20 cellular contexts compared by ENCODE assay signal in genomic region chr1:54955359-54955758, GRCh38. TPM values are rescaled to one million over a fixed set of nuclear protein-coding genes. Genes with fewer than 3 reads are reported as not detected.
A peak's percentile ranks its signal among the peaks of the same experiment; 100 is the strongest.
DNase-seq lines count a peak whose midpoint lies in the region; ATAC-seq and TF ChIP-seq lines count a peak whose summit lies in the region.
"Had no signal": no experiment of that assay in that cellular context is flagged by ENCODE, and none has a peak within 500 bp of the region (broad histone marks: within the 10 kb centered on the region; RNA-seq: fewer than 3 reads in every experiment).

No MANE protein-coding gene starts in this region.

- H3K4me1 Mint-ChIP-seq in activated CD8-positive, alpha-beta T cell treated with anti-CD3 and anti-CD28 coated beads for 36 hours (ENCODE audit: low read depth), result no peaks in the 10 kb centered on the region

- no peaks in the 10 kb centered on the region for H3K36me3 Mint-ChIP-seq in activated CD8-positive, alpha-beta T cell treated with anti-CD3 and anti-CD28 coated beads for 36 hours (ENCODE audit: low read depth)

- no peak overlapping the region for H3K27ac Mint-ChIP-seq in activated CD8-positive, alpha-beta T cell treated with anti-CD3 and anti-CD28 coated beads for 36 hours
- H3K27ac Mint-ChIP-seq: activated naive CD4-positive, alpha-beta T cell treated with anti-CD3 and anti-CD28 coated beads for 36 hours; GM23338; progenitor cell of endocrine pancreas had no signal

- H3K27ac ChIP-seq in mesenchymal stem cell (ENCODE audit: low read length, poor library complexity, severe bottlenecking), result peak overlapping the region; percentile 67
- H3K27ac ChIP-seq: SK-N-MC had no signal

- H3K9me3 ChIP-seq in mesenchymal stem cell (ENCODE audit: control insufficient read depth, low read length), result peaks cover 16% of the 10 kb centered on the region
- H3K9me3 ChIP-seq: BE2C had no signal

- H3K4me1 ChIP-seq in mesenchymal stem cell (ENCODE audit: control insufficient read depth, insufficient read depth, low read depth, low read length), result peaks cover 16% of the 10 kb centered on the region
- H3K4me1 ChIP-seq: BE2C had no signal

- POLR2A ChIA-PET in activated CD8-positive, alpha-beta T cell treated with anti-CD3 and anti-CD28 coated beads for 36 hours (lab: Charles Lee), result no interaction called here

- H2BK12ac ChIP-seq in mesenchymal stem cell (ENCODE audit: low read length in 2 of 2), result no peak overlapping the region

- WGBS in mesenchymal stem cell, result 0% methylated on average over 1 of the region's 1 CpG

- no peak overlapping the region for H3K9ac ChIP-seq in mesenchymal stem cell (ENCODE audit: low read length)

- peaks cover 4% of the 10 kb centered on the region for H3K9me3 Mint-ChIP-seq in activated CD8-positive, alpha-beta T cell treated with anti-CD3 and anti-CD28 coated beads for 36 hours

- H3K4me2 ChIP-seq in mesenchymal stem cell (ENCODE audit: low read length, poor library complexity, severe bottlenecking), result no peak overlapping the region
- H3K4me2 ChIP-seq: GM23338 had no signal

- H3K27me3 ChIP-seq in mesenchymal stem cell (ENCODE audit: control insufficient read depth in 1 of 2, insufficient read depth in 1 of 2, low read length in 2 of 2), result no peaks in the 10 kb centered on the region
- H3K27me3 ChIP-seq: BE2C had no signal

- peaks cover 3% of the 10 kb centered on the region for H3K27me3 Mint-ChIP-seq in activated CD8-positive, alpha-beta T cell treated with anti-CD3 and anti-CD28 coated beads for 36 hours
- H3K27me3 Mint-ChIP-seq: progenitor cell of endocrine pancreas had no signal

- ATAC-seq in activated CD8-positive, alpha-beta T cell treated with anti-CD3 and anti-CD28 coated beads for 36 hours, result no peak
- ATAC-seq in HG02798 (IDR thresholded peaks at IDR 0.05; ENCODE audit: poor library complexity, unreplicated experiment), result no peak
- no peak for ATAC-seq in GM21723 (IDR thresholded peaks at IDR 0.05; ENCODE audit: unreplicated experiment)
- ATAC-seq: GM23338 had no signal

- H4K8ac ChIP-seq in mesenchymal stem cell (ENCODE audit: low read length), result no peak overlapping the region

- H2AK5ac ChIP-seq in mesenchymal stem cell (ENCODE audit: low read length, severe bottlenecking), result no peak overlapping the region

- CTCF ChIA-PET in activated CD8-positive, alpha-beta T cell treated with anti-CD3 and anti-CD28 coated beads for 36 hours (lab: Charles Lee), result interaction anchor here (2.5 to 3.3 kb wide), 2 partner anchors 10 to 41 kb away, joined by 13 to 17 read pairs; no protein-coding TSS in a partner anchor

- H3K4me3 Mint-ChIP-seq in activated CD8-positive, alpha-beta T cell treated with anti-CD3 and anti-CD28 coated beads for 36 hours, result no peak overlapping the region
- H3K4me3 Mint-ChIP-seq: activated naive CD4-positive, alpha-beta T cell treated with anti-CD3 and anti-CD28 coated beads for 36 hours; GM23338 had no signal

- H3K4me3 ChIP-seq in choroid plexus epithelial cell (ENCODE audit: low read depth, low read length), result no peak overlapping the region
- no peak overlapping the region for H3K4me3 ChIP-seq in mesenchymal stem cell (ENCODE audit: insufficient read depth in 1 of 2, low read depth in 1 of 2, low read length in 2 of 2)
- H3K4me3 ChIP-seq: GM23338, SK-N-MC had no signal

- TF ChIP-seq CTCF in choroid plexus epithelial cell (conservative IDR thresholded peaks at IDR 0.05; ENCODE audit: low read depth, low read length), result no peak
- TF ChIP-seq CTCF in activated CD8-positive, alpha-beta T cell treated with anti-CD3 and anti-CD28 coated beads for 36 hours (IDR thresholded peaks at IDR 0.05), result no peak

- no peak overlapping the region for H3K18ac ChIP-seq in mesenchymal stem cell (ENCODE audit: low read depth in 1 of 2, low read length in 2 of 2)

- H2BK120ac ChIP-seq in mesenchymal stem cell (ENCODE audit: low read depth, low read length), result no peak overlapping the region

- H3K36me3 ChIP-seq in mesenchymal stem cell (ENCODE audit: control insufficient read depth in 1 of 2, insufficient read depth in 2 of 2, low read depth in 1 of 2, low read length in 2 of 2), result no peaks in the 10 kb centered on the region
- H3K36me3 ChIP-seq: BE2C had no signal

- no peak overlapping the region for H3K23ac ChIP-seq in mesenchymal stem cell (ENCODE audit: low read length in 2 of 2)

- H3K79me1 ChIP-seq in mesenchymal stem cell (replicated peaks; ENCODE audit: low read length, poor library complexity, severe bottlenecking), result no peaks in the 10 kb centered on the region

- DNase-seq in DMS53 (lab: John Stamatoyannopoulos, UW) (peak; percentile 78), NCI-H226 (peak; percentile 87), choroid plexus epithelial cell (ENCODE audit: low read depth) (peak; percentile 76), mesenchymal stem cell (peak; percentile 44), NCI-H146 (lab: John Stamatoyannopoulos, UW) (no peak)
- no peak for DNase-seq in activated CD8-positive, alpha-beta T cell treated with anti-CD3 and anti-CD28 coated beads for 36 hours
- DNase-seq: activated naive CD4-positive, alpha-beta T cell treated with anti-CD3 and anti-CD28 coated beads for 36 hours; BE2C; central memory CD4-positive, alpha-beta T cell; Kasumi-1; NCI-H2081; stimulated activated CD4-positive, alpha-beta T cell treated with anti-CD3 and anti-CD28 coated beads, Interleukin-2, amount 100 ng/mL, for 24 hours had no signal

- intact Hi-C loops in activated CD8-positive, alpha-beta T cell treated with anti-CD3 and anti-CD28 coated beads for 36 hours (cut with micrococcal nuclease), result no loop called here

- H3K4ac ChIP-seq in mesenchymal stem cell (ENCODE audit: low read depth in 1 of 2, low read length in 2 of 2), result no peak overlapping the region

- H2BK5ac ChIP-seq in mesenchymal stem cell (ENCODE audit: low read depth, low read length, poor library complexity, severe bottlenecking), result no peak overlapping the region

- no peak overlapping the region for H3K14ac ChIP-seq in mesenchymal stem cell (ENCODE audit: low read length in 2 of 2)

- H2BK15ac ChIP-seq in mesenchymal stem cell (ENCODE audit: low read depth, poor library complexity, severe bottlenecking), result no peak overlapping the region

- no peak overlapping the region for H4K91ac ChIP-seq in mesenchymal stem cell (ENCODE audit: low read length)

- H2AFZ ChIP-seq in mesenchymal stem cell (ENCODE audit: low read depth, low read length), result no peak overlapping the region
- H2AFZ ChIP-seq: GM23338 had no signal

RNA-seq across cellular contexts. Expression of gene TMEM61, which starts 25.1 kb away (rescaled TPM):
- polyA plus RNA-seq in mesenchymal stem cell (2013, experiment 1 of 2), result not detected
- not detected for polyA plus RNA-seq in mesenchymal stem cell (2013, experiment 2 of 2)
- not detected for total RNA-seq in activated CD8-positive, alpha-beta T cell treated with anti-CD3 and anti-CD28 coated beads for 36 hours
- total RNA-seq: activated naive CD4-positive, alpha-beta T cell treated with anti-CD3 and anti-CD28 coated beads for 36 hours had no signal

RNA-seq across cellular contexts. Expression of gene BSND, which starts 43.4 kb away (rescaled TPM):
- polyA plus RNA-seq in mesenchymal stem cell (2013, experiment 1 of 2), result not detected
- polyA plus RNA-seq in mesenchymal stem cell (2013, experiment 2 of 2), result not detected
- not detected for total RNA-seq in activated CD8-positive, alpha-beta T cell treated with anti-CD3 and anti-CD28 coated beads for 36 hours
- total RNA-seq: activated naive CD4-positive, alpha-beta T cell treated with anti-CD3 and anti-CD28 coated beads for 36 hours; mucosa of gallbladder; progenitor cell of endocrine pancreas; ureter had no signal
- polyA plus RNA-seq: esophagus had no signal

Comparison
In these comparisons a context has a peak if more than half of its experiments do, and no peak if none do; other contexts are left out.
1. DNase-seq: peak in DMS53 (single experiment), NCI-H226 (single experiment), choroid plexus epithelial cell (single experiment) and mesenchymal stem cell (single experiment); none in activated CD8-positive, alpha-beta T cell treated with anti-CD3 and anti-CD28 coated beads for 36 hours (single experiment) and NCI-H146 (single experiment).